In the genomic region with DNA sequence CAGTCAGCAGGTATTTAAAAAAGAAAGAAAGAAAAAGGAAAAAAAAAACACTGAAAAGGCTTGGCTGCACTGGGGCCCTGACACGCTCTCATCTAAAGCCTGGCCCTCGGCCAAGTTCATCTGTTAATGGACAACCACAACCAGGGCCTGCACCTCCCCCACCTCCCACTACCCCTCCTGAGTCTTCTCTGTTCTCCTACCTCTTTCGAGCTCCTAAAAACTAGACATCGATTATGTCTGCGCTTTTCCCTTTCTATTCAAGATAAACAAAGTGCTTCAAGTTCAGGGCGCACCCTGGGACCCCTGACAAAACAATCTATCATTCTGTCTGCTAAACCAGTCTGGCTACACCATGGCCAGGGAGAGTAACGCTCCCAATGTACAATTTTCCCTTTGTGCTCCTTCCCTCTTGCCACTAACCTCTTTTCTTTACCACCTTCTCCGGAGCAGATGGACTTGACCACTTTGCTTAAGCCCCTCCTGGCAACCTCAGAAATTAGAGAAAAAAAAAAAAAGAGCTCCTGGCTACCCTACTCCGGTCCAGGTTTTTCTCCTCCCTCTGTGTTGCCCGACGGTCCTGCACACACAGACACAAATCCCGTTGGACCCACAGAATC, we compare ENCODE assay signal across 8 cellular contexts. TPM values are rescaled to one million over a fixed set of nuclear protein-coding genes. Genes with fewer than 3 reads are reported as not detected.
DNase-seq lines count a peak whose midpoint lies in the region; ATAC-seq and TF ChIP-seq lines count a peak whose summit lies in the region.

No MANE protein-coding gene starts in this region.

- peaks cover 50% of the 10 kb centered on the region for H3F3A ChIP-seq in SU-DHL-6 (ENCODE audit: insufficient read depth)

- no peak overlapping the region for H2AFZ ChIP-seq in SU-DHL-6 (ENCODE audit: low read depth, low read length, severe bottlenecking)

- H3K4me1 ChIP-seq in HAP-1 = peaks cover 56% of the 10 kb centered on the region
- H3K4me1 ChIP-seq in lower lobe of right lung = peaks cover 19% of the 10 kb centered on the region

- no peaks in the 10 kb centered on the region for H3K9me3 ChIP-seq in HAP-1
- H3K9me3 ChIP-seq in SU-DHL-6 (ENCODE audit: insufficient read depth, low read length) = no peaks in the 10 kb centered on the region
- no peaks in the 10 kb centered on the region for H3K9me3 ChIP-seq in lower lobe of right lung

- H3K9me2 ChIP-seq in SU-DHL-6 (replicated peaks; ENCODE audit: insufficient read depth, low read length) = no peaks in the 10 kb centered on the region

- intact Hi-C loops in lower lobe of right lung (cut with DNase I) = no loop called here

- peak overlapping the region; percentile 29 for H3K9ac ChIP-seq in SU-DHL-6 (ENCODE audit: low read length)

- TF ChIP-seq CTCF in SU-DHL-6 (IDR thresholded peaks at IDR 0.05; ENCODE audit: insufficient read depth, low read length, poor library complexity, severe bottlenecking) = no peak
- TF ChIP-seq CTCF in lower lobe of right lung (IDR thresholded peaks at IDR 0.05) = no peak

- H3K36me3 ChIP-seq in HAP-1 (replicated peaks) (no peaks in the 10 kb centered on the region), SU-DHL-6 (ENCODE audit: low read length) (peaks cover 14% of the 10 kb centered on the region), lower lobe of right lung (no peaks in the 10 kb centered on the region)

- H4K20me1 ChIP-seq in SU-DHL-6 (ENCODE audit: low read depth, low read length) = peaks cover 49% of the 10 kb centered on the region

- peak overlapping the region; percentile 84 for H3K4me2 ChIP-seq in SU-DHL-6 (ENCODE audit: low read depth, low read length, poor library complexity, severe bottlenecking)

- H3K27me3 ChIP-seq in HAP-1 (ENCODE audit: low read depth) = no peaks in the 10 kb centered on the region
- no peaks in the 10 kb centered on the region for H3K27me3 ChIP-seq in SU-DHL-6 (ENCODE audit: low read length)
- H3K27me3 ChIP-seq in lower lobe of right lung (ENCODE audit: low read depth) = peaks cover 24% of the 10 kb centered on the region

- peak; percentile 68 to 74 for ATAC-seq in lower lobe of right lung

- DNase-seq in DMS53 treated with DMSO at 0.1 percent for 48 hours (lab: John Stamatoyannopoulos, UW; ENCODE audit: unreplicated experiment) = peak; percentile 87
- DNase-seq in HAP-1 (ENCODE audit: low spot score in 2 of 2) = peak; percentile 76 to 92
- peak; percentile 68 for DNase-seq in NAMALWA (ENCODE audit: low spot score)
- DNase-seq in lower lobe of right lung = peak; percentile 80
- DNase-seq in COLO829 (ENCODE audit: low spot score) = no peak
- DNase-seq in C1 segment of cervical spinal cord (lab: John Stamatoyannopoulos, UW) = no peak
- no peak for DNase-seq in stimulated activated naive CD4-positive, alpha-beta T cell (lab: John Stamatoyannopoulos, UW)

- H3K4me3 ChIP-seq in HAP-1 = no peak overlapping the region; the same call in 1 of the 2 replicates
- H3K4me3 ChIP-seq in SU-DHL-6 (ENCODE audit: insufficient read depth, low read length, poor library complexity, severe bottlenecking) = peak overlapping the region; percentile 39
- H3K4me3 ChIP-seq in lower lobe of right lung = no peak overlapping the region

- peaks cover 100% of the 10 kb centered on the region for H3K79me2 ChIP-seq in SU-DHL-6 (ENCODE audit: insufficient read depth, low read length)

- H3K27ac ChIP-seq in SU-DHL-6 (ENCODE audit: low read depth, low read length) = peak overlapping the region; percentile 66
- no peak overlapping the region for H3K27ac ChIP-seq in lower lobe of right lung

- in situ Hi-C loops in HAP-1 (cut with MboI; ENCODE audit: low sequenced_read_pairs) = no loop called here

RNA-seq across cellular contexts. Expression of a gene that starts 22.7 kb away (rescaled TPM):
- 9.7 TPM for total RNA-seq in lower lobe of right lung

Comparison
In these comparisons a context has a peak if more than half of its experiments do, and no peak if none do; other contexts are left out.
1. DNase-seq: peak in DMS53 treated with DMSO at 0.1 percent for 48 hours (single experiment), HAP-1 (2 of 2), NAMALWA (single experiment) and lower lobe of right lung (single experiment); none in COLO829 (single experiment), C1 segment of cervical spinal cord (0 of 14) and stimulated activated naive CD4-positive, alpha-beta T cell (0 of 6).